ENCODE assay signal across 9 cellular contexts in the genomic region with DNA sequence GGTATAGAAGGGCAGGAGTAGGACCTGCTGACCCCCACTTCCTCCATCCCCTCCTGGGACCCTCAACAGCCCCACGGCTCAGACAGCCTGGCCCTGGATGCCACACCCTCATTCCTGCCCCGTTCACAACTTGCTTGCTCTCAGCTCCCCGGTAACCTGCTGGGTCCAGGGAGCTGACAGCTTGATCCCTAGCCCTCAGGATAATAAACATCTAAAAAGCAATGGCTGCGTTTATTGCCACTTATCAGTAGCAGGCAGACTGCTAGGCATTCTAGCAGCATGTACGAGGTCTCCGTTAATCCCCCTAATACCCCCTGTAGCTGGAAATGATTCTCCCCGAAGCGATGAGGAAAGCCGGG. TPM values are rescaled to one million over a fixed set of nuclear protein-coding genes. Genes with fewer than 3 reads are reported as not detected.
DNase-seq lines count a peak whose midpoint lies in the region; ATAC-seq and TF ChIP-seq lines count a peak whose summit lies in the region.
"Had no signal": no experiment of that assay in that cellular context is flagged by ENCODE, and none has a peak within 500 bp of the region (broad histone marks: within the 10 kb centered on the region; RNA-seq: fewer than 3 reads in every experiment).

No MANE protein-coding gene starts in this region.

- CTCF ChIA-PET in CD8-positive, alpha-beta T cell (lab: Charles Lee): interaction anchor here (0.6 to 11.1 kb wide), 4 partner anchors 10 to 40 kb away, joined by 3 to 458 read pairs (median 58); a partner anchor contains a TSS

- H3K27me3 ChIP-seq in CD8-positive, alpha-beta T cell (ENCODE audit: insufficient read depth, low read length): no peaks in the 10 kb centered on the region
- H3K27me3 ChIP-seq in effector memory CD4-positive, alpha-beta T cell (replicated peaks; ENCODE audit: control insufficient read depth, insufficient read depth, low read length, poor library complexity, severe bottlenecking): no peaks in the 10 kb centered on the region
- H3K27me3 ChIP-seq in osteoblast (ENCODE audit: insufficient read depth, low read length): no peaks in the 10 kb centered on the region

- H3K4me1 ChIP-seq in CD8-positive, alpha-beta T cell (ENCODE audit: insufficient read depth, low read length): peaks cover 51% of the 10 kb centered on the region
- peaks cover 35% of the 10 kb centered on the region for H3K4me1 ChIP-seq in effector memory CD4-positive, alpha-beta T cell (ENCODE audit: control insufficient read depth, insufficient read depth, low read length, poor library complexity, severe bottlenecking)
- H3K4me1 ChIP-seq in osteoblast (ENCODE audit: insufficient read depth, low read length): peaks cover 44% of the 10 kb centered on the region

- peaks cover 98% of the 10 kb centered on the region for H3K79me2 ChIP-seq in osteoblast (ENCODE audit: insufficient read depth, low read length)

- no peak overlapping the region for H3K4me3 ChIP-seq in CD8-positive, alpha-beta T cell (ENCODE audit: low read depth, low read length)
- no peak overlapping the region for H3K4me3 ChIP-seq in effector memory CD4-positive, alpha-beta T cell (ENCODE audit: insufficient read depth, low read depth, low read length, poor library complexity, severe bottlenecking)
- no peak overlapping the region for H3K4me3 ChIP-seq in osteoblast (ENCODE audit: insufficient read depth, low read length)

- no peaks in the 10 kb centered on the region for H3K9me3 Mint-ChIP-seq in CD8-positive, alpha-beta T cell

- TF ChIP-seq CTCF in CD8-positive, alpha-beta T cell (IDR thresholded peaks at IDR 0.05): no peak
- no peak for TF ChIP-seq CTCF in osteoblast (IDR thresholded peaks at IDR 0.05; ENCODE audit: extremely low read depth, low read depth, low read length)

- peaks cover 51% of the 10 kb centered on the region for H3K4me1 Mint-ChIP-seq in CD8-positive, alpha-beta T cell (ENCODE audit: low read depth)

- POLR2A ChIA-PET in CD8-positive, alpha-beta T cell (lab: Charles Lee): interaction anchor here (1.3 to 9.7 kb wide), 2 partner anchors 24 to 39 kb away, joined by 8 to 150 read pairs; a partner anchor contains a TSS

- no peaks in the 10 kb centered on the region for H3K9me3 ChIP-seq in CD8-positive, alpha-beta T cell (ENCODE audit: low read length)
- no peaks in the 10 kb centered on the region for H3K9me3 ChIP-seq in effector memory CD4-positive, alpha-beta T cell (ENCODE audit: control insufficient read depth, low read length)
- H3K9me3 ChIP-seq in osteoblast (ENCODE audit: low read depth, low read length): no peaks in the 10 kb centered on the region

- ATAC-seq in CD8-positive, alpha-beta T cell: no peak
- ATAC-seq in HG02571 (IDR thresholded peaks at IDR 0.05; ENCODE audit: unreplicated experiment): no peak
- no peak for ATAC-seq in GM19395 (IDR thresholded peaks at IDR 0.05; ENCODE audit: unreplicated experiment)

- no peak overlapping the region for H2AFZ ChIP-seq in osteoblast (ENCODE audit: low read length)

- no peaks in the 10 kb centered on the region for H3K27me3 Mint-ChIP-seq in CD8-positive, alpha-beta T cell (ENCODE audit: low read depth)

- peak overlapping the region; percentile 60 for H3K27ac Mint-ChIP-seq in CD8-positive, alpha-beta T cell

- peaks cover 46% of the 10 kb centered on the region for H4K20me1 ChIP-seq in osteoblast (ENCODE audit: insufficient read depth, low read length)

- H3K36me3 ChIP-seq in CD8-positive, alpha-beta T cell (ENCODE audit: insufficient read depth, low read length): peaks cover 47% of the 10 kb centered on the region
- H3K36me3 ChIP-seq in effector memory CD4-positive, alpha-beta T cell (ENCODE audit: control insufficient read depth, insufficient read depth, low read length): peaks cover 53% of the 10 kb centered on the region
- peaks cover 49% of the 10 kb centered on the region for H3K36me3 ChIP-seq in osteoblast (ENCODE audit: insufficient read depth, low read length)

- H3K4me3 Mint-ChIP-seq in CD8-positive, alpha-beta T cell: no peak overlapping the region

- intact Hi-C loops in CD8-positive, alpha-beta T cell (cut with DNase I, micrococcal nuclease): no loop called here

- H3K27ac ChIP-seq in CD8-positive, alpha-beta T cell (ENCODE audit: low read depth, low read length): no peak overlapping the region
- peak overlapping the region; percentile 32 for H3K27ac ChIP-seq in effector memory CD4-positive, alpha-beta T cell (ENCODE audit: insufficient read depth, low read length, poor library complexity, severe bottlenecking)
- H3K27ac ChIP-seq in osteoblast (ENCODE audit: low read depth, low read length): peak overlapping the region; percentile 7

- peak in 1 of 7 experiments; percentile 7 for DNase-seq in CD8-positive, alpha-beta T cell
- DNase-seq in NCI-H2227 (lab: John Stamatoyannopoulos, UW; ENCODE audit: unreplicated experiment) (peak; percentile 51), osteoblast (ENCODE audit: insufficient read length, low spot score, missing footprints) (peak; percentile 82), RKO (ENCODE audit: low spot score) (no peak), anterior cingulate cortex (lab: John Stamatoyannopoulos, UW) (no peak)
- DNase-seq in effector memory CD4-positive, alpha-beta T cell: no peak
- DNase-seq: activated CD8-positive, alpha-beta memory T cell treated with anti-CD3 and anti-CD28 coated beads for 24 hours had no signal

- H3K4me2 ChIP-seq in osteoblast (ENCODE audit: insufficient read depth, low read length): no peak overlapping the region

- H3K36me3 Mint-ChIP-seq in CD8-positive, alpha-beta T cell: peaks cover 54% of the 10 kb centered on the region

RNA-seq across cellular contexts. Expression of a gene that starts 24.3 kb away (rescaled TPM):
- 1,000 to 10,000 TPM; 2,094 to 2,102 TPM for total RNA-seq in CD8-positive, alpha-beta T cell
- total RNA-seq in osteoblast: 2,042 and 2,075 TPM in 2 replicates

RNA-seq across cellular contexts. Expression of a gene that starts 30.7 kb away (rescaled TPM):
- total RNA-seq in CD8-positive, alpha-beta T cell: 100 to 1,000 TPM; 161 to 163 TPM
- 103 and 143 TPM in 2 replicates for total RNA-seq in osteoblast

RNA-seq across cellular contexts. Expression of a gene that starts 40.4 kb away (rescaled TPM):
- 100 to 1,000 TPM; 170 to 171 TPM for total RNA-seq in CD8-positive, alpha-beta T cell
- 41.6 and 46.3 TPM in 2 replicates for total RNA-seq in osteoblast

Comparison
In these comparisons a context has a peak if more than half of its experiments do, and no peak if none do; other contexts are left out.
1. DNase-seq: peak in NCI-H2227 (single experiment) and osteoblast (single experiment); none in effector memory CD4-positive, alpha-beta T cell (0 of 3), RKO (single experiment) and anterior cingulate cortex (0 of 58).